Comparison of ENCODE assay signal across 29 cellular contexts in the genomic region with DNA sequence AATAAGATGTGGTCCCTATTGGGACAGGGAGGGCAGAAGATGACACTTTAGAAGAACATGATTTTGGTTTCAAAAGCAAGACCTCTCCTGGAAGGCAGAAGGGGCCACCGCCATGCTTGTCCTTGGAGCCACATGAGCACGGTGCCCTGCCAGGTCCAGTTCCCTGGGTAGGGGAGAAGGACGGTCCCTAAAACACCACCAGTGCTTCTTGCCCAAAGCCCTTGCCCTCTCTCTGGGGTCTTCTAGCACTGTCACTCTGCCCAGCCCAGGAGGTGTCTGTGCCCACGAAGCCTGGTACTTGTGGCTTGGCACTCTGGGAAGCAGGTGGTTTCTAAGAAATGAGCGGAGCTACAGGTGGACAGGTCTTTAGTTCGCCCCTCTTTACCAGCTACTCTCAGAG. TPM values are rescaled to one million over a fixed set of nuclear protein-coding genes. Genes with fewer than 3 reads are reported as not detected.
DNase-seq lines count a peak whose midpoint lies in the region; ATAC-seq and TF ChIP-seq lines count a peak whose summit lies in the region.
"Had no signal": no experiment of that assay in that cellular context is flagged by ENCODE, and none has a peak within 500 bp of the region (broad histone marks: within the 10 kb centered on the region; RNA-seq: fewer than 3 reads in every experiment).

No MANE protein-coding gene starts in this region.

- peaks cover 12% of the 10 kb centered on the region for H3K4me1 Mint-ChIP-seq in activated naive CD8-positive, alpha-beta T cell treated with anti-CD3 and anti-CD28 coated beads, Interleukin-2, amount 10 ng/mL, durations not matched to agents 7 days and 5 days
- peaks cover 4% of the 10 kb centered on the region for H3K4me1 Mint-ChIP-seq in activated naive CD8-positive, alpha-beta T cell treated with anti-CD3 and anti-CD28 coated beads, Interleukin-2, amount 50 U/mL, for 24 hours
- H3K4me1 Mint-ChIP-seq in type B pancreatic cell (ENCODE audit: unreplicated experiment), result peaks cover 9% of the 10 kb centered on the region
- H3K4me1 Mint-ChIP-seq: mesothelial cell of epicardium had no signal

- no peaks in the 10 kb centered on the region for H3K9me3 Mint-ChIP-seq in activated naive CD8-positive, alpha-beta T cell treated with anti-CD3 and anti-CD28 coated beads, Interleukin-2, amount 10 ng/mL, durations not matched to agents 7 days and 5 days
- no peaks in the 10 kb centered on the region for H3K9me3 Mint-ChIP-seq in activated naive CD8-positive, alpha-beta T cell treated with anti-CD3 and anti-CD28 coated beads, Interleukin-2, amount 50 U/mL, for 24 hours
- H3K9me3 Mint-ChIP-seq in type B pancreatic cell, result peaks cover 5% of the 10 kb centered on the region
- H3K9me3 Mint-ChIP-seq: activated naive CD4-positive, alpha-beta T cell treated with anti-CD3 and anti-CD28 coated beads for 36 hours; activated T-cell treated with anti-CD3 and anti-CD28 coated beads, Interleukin-2, amount 50 U/mL, for 4 hours had no signal

- H3K27ac ChIP-seq in caudate nucleus (ENCODE audit: low read depth, low read length) (peak overlapping the region; percentile 71), temporal lobe (ENCODE audit: low read depth, low read length) (peak overlapping the region; percentile 93)
- H3K27ac ChIP-seq: colonic mucosa, HL-60, KMS-11, ovary, SJCRH30, upper lobe of left lung had no signal

- peaks cover 2% of the 10 kb centered on the region for H3K36me3 Mint-ChIP-seq in activated naive CD8-positive, alpha-beta T cell treated with anti-CD3 and anti-CD28 coated beads, Interleukin-2, amount 10 ng/mL, durations not matched to agents 7 days and 5 days
- H3K36me3 Mint-ChIP-seq in activated naive CD8-positive, alpha-beta T cell treated with anti-CD3 and anti-CD28 coated beads, Interleukin-2, amount 50 U/mL, for 24 hours (ENCODE audit: low read depth), result peaks cover 6% of the 10 kb centered on the region
- peaks cover 11% of the 10 kb centered on the region for H3K36me3 Mint-ChIP-seq in type B pancreatic cell

- POLR2A ChIA-PET in activated naive CD8-positive, alpha-beta T cell treated with anti-CD3 and anti-CD28 coated beads, Interleukin-2, amount 10 ng/mL, durations not matched to agents 7 days and 5 days (lab: Charles Lee), result no interaction called here

- TF ChIP-seq CTCF in type B pancreatic cell (conservative IDR thresholded peaks at IDR 0.05), result no peak

- H3K27ac Mint-ChIP-seq in activated naive CD8-positive, alpha-beta T cell treated with anti-CD3 and anti-CD28 coated beads, Interleukin-2, amount 10 ng/mL, durations not matched to agents 7 days and 5 days, result no peak overlapping the region
- H3K27ac Mint-ChIP-seq in activated naive CD8-positive, alpha-beta T cell treated with anti-CD3 and anti-CD28 coated beads, Interleukin-2, amount 50 U/mL, for 24 hours, result no peak overlapping the region
- H3K27ac Mint-ChIP-seq in type B pancreatic cell, result no peak overlapping the region
- H3K27ac Mint-ChIP-seq: activated naive CD4-positive, alpha-beta T cell treated with anti-CD3 and anti-CD28 coated beads for 36 hours; mesothelial cell of epicardium; nephron had no signal

- no peaks in the 10 kb centered on the region for H3K27me3 Mint-ChIP-seq in activated naive CD8-positive, alpha-beta T cell treated with anti-CD3 and anti-CD28 coated beads, Interleukin-2, amount 10 ng/mL, durations not matched to agents 7 days and 5 days
- H3K27me3 Mint-ChIP-seq in activated naive CD8-positive, alpha-beta T cell treated with anti-CD3 and anti-CD28 coated beads, Interleukin-2, amount 50 U/mL, for 24 hours, result no peaks in the 10 kb centered on the region
- no peaks in the 10 kb centered on the region for H3K27me3 Mint-ChIP-seq in type B pancreatic cell

- no peak for ATAC-seq in activated naive CD8-positive, alpha-beta T cell treated with anti-CD3 and anti-CD28 coated beads, Interleukin-2, amount 10 ng/mL, durations not matched to agents 7 days and 5 days (ENCODE audit: low read depth)
- ATAC-seq in activated naive CD8-positive, alpha-beta T cell treated with anti-CD3 and anti-CD28 coated beads, Interleukin-2, amount 50 U/mL, for 24 hours, result no peak
- no peak for ATAC-seq in left lobe of liver
- ATAC-seq: activated T-cell treated with anti-CD3 and anti-CD28 coated beads, Interleukin-2, amount 50 U/mL, for 4 hours; GM12878; left ventricle myocardium superior; Panc1 had no signal

- no peak overlapping the region for H3K4me3 Mint-ChIP-seq in activated naive CD8-positive, alpha-beta T cell treated with anti-CD3 and anti-CD28 coated beads, Interleukin-2, amount 10 ng/mL, durations not matched to agents 7 days and 5 days
- no peak overlapping the region for H3K4me3 Mint-ChIP-seq in activated naive CD8-positive, alpha-beta T cell treated with anti-CD3 and anti-CD28 coated beads, Interleukin-2, amount 50 U/mL, for 24 hours
- no peak overlapping the region for H3K4me3 Mint-ChIP-seq in type B pancreatic cell
- H3K4me3 Mint-ChIP-seq: activated naive CD4-positive, alpha-beta T cell treated with anti-CD3 and anti-CD28 coated beads for 36 hours; activated T-cell treated with anti-CD3 and anti-CD28 coated beads, Interleukin-2, amount 50 U/mL, for 4 hours; mesothelial cell of epicardium; nephron had no signal

- DNase-seq in activated naive CD8-positive, alpha-beta T cell treated with anti-CD3 and anti-CD28 coated beads, Interleukin-2, amount 10 ng/mL, durations not matched to agents 7 days and 5 days, result peak; percentile 12
- no peak for DNase-seq in activated naive CD8-positive, alpha-beta T cell treated with anti-CD3 and anti-CD28 coated beads, Interleukin-2, amount 50 U/mL, for 24 hours
- DNase-seq in caudate nucleus (lab: John Stamatoyannopoulos, UW) (no peak), left lobe of liver (ENCODE audit: low spot score) (peak; percentile 38), type B pancreatic cell (ENCODE audit: extremely low spot score, unreplicated experiment) (no peak), NCI-H1105 treated with DMSO at 0.1 percent for 48 hours (lab: John Stamatoyannopoulos, UW) (no peak)
- DNase-seq: activated CD4-positive, alpha-beta T cell treated with anti-CD3 and anti-CD28 coated beads, Interleukin-2, amount 50 U/mL, for 48 hours; activated CD4-positive, CD25-positive, alpha-beta regulatory T cell; activated naive CD4-positive, alpha-beta T cell treated with anti-CD3 and anti-CD28 coated beads for 36 hours; activated T-cell treated with anti-CD3 and anti-CD28 coated beads, Interleukin-2, amount 50 U/mL, for 4 hours; C1 segment of cervical spinal cord; colonic mucosa; left ventricle myocardium superior; NCI-H1417 treated with DMSO at 0.1 percent for 48 hours; NCI-H345; ovary; retina; small intestine; stimulated activated CD4-positive, alpha-beta T cell treated with anti-CD3 and anti-CD28 coated beads, Interleukin-1b, Interleukin-23, amount 100 ng/mL, for 48 hours; stimulated activated CD8-positive, alpha-beta memory T cell treated with anti-CD3 and anti-CD28 coated beads, Interleukin-4, amount 100 ng/mL, for 48 hours; upper lobe of left lung had no signal

RNA-seq across cellular contexts. Expression of a gene that starts 46.0 kb away (rescaled TPM):
- 100 to 1,000 TPM; 419 to 425 TPM for total RNA-seq in activated naive CD8-positive, alpha-beta T cell treated with anti-CD3 and anti-CD28 coated beads, Interleukin-2, amount 10 ng/mL, durations not matched to agents 7 days and 5 days
- total RNA-seq in left lobe of liver (17.5 TPM), temporal lobe (82.1 TPM), type B pancreatic cell (ENCODE audit: low replicate concordance) (78.9 and 241 TPM in 2 replicates)

Comparison
In these comparisons a context has a peak if more than half of its experiments do, and no peak if none do; other contexts are left out.
1. DNase-seq: peak in activated naive CD8-positive, alpha-beta T cell treated with anti-CD3 and anti-CD28 coated beads, Interleukin-2, amount 10 ng/mL, durations not matched to agents 7 days and 5 days (single experiment) and left lobe of liver (single experiment); none in activated naive CD8-positive, alpha-beta T cell treated with anti-CD3 and anti-CD28 coated beads, Interleukin-2, amount 50 U/mL, for 24 hours (single experiment), caudate nucleus (0 of 61), type B pancreatic cell (single experiment) and NCI-H1105 treated with DMSO at 0.1 percent for 48 hours (single experiment).